ENCODE assay signal across 8 cellular contexts in the genomic region with DNA sequence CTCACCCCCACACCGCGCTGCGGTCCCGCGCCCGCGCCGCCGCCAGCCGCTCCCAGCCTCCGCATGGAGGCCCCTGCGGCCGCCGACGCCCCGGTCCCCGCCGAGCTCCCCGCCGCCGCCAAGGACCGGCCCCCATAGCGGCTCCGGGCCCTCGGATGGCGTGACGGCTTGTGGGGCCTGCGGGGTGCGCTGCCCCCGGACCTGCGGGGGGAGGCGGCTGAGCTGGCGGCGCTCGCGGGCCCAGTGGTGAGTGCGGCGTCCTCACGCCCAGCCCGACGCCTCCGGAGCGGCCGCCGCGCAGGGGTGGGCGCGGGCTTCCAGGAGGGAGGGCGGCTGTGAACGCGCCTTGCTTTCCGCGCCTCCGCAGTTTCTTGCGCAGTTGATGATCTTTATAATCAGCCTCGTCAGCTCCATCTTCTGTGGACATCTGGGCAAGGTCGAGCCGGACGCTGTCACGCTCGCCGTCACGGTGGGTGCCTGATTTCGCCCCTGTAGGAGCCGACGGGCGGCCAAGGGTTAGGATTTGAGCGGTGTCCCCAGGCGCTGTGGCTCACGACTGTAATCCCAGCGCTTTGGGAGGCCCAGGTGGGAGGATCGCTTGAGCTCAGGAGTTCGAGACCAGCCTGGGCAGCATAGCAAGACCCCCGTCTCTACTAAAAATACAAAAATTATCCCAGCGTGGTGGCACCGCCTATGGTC. TPM values are rescaled to one million over a fixed set of nuclear protein-coding genes. Genes with fewer than 3 reads are reported as not detected.
DNase-seq lines count a peak whose midpoint lies in the region; ATAC-seq and TF ChIP-seq lines count a peak whose summit lies in the region.

No MANE protein-coding gene starts in this region.

- H3K27me3 Mint-ChIP-seq in stimulated activated naive B cell treated with anti-CD40 and anti-IgM and Interleukin-4, amounts not matched to agents 10 μg/mL and 1 μg/mL and 100 μg/mL, for 72 hours, result peaks cover 30 to 62% of the 10 kb centered on the region in 2 donors
- H3K27me3 Mint-ChIP-seq in activated CD8-positive, alpha-beta memory T cell treated with anti-CD3 and anti-CD28 coated beads, Interleukin-2, amount 10 ng/mL, durations not matched to agents 7 days and 5 days, result peaks cover 44% of the 10 kb centered on the region

- H2BK15ac ChIP-seq in IMR-90 (ENCODE audit: low read depth, low read length), result no peak overlapping the region

- H4K20me1 ChIP-seq in IMR-90 (ENCODE audit: insufficient read depth, low read length), result no peaks in the 10 kb centered on the region

- no peaks in the 10 kb centered on the region for H3K9me3 Mint-ChIP-seq in stimulated activated naive B cell treated with anti-CD40 and anti-IgM and Interleukin-4, amounts not matched to agents 10 μg/mL and 1 μg/mL and 100 μg/mL, for 72 hours
- no peaks in the 10 kb centered on the region for H3K9me3 Mint-ChIP-seq in activated CD8-positive, alpha-beta memory T cell treated with anti-CD3 and anti-CD28 coated beads, Interleukin-2, amount 10 ng/mL, durations not matched to agents 7 days and 5 days (ENCODE audit: low read depth)

- dilution Hi-C loops in IMR-90 (cut with HindIII; ENCODE audit: low sequenced_read_pairs, unreplicated experiment), result no loop called here

- no peak overlapping the region for H3K56ac ChIP-seq in IMR-90 (ENCODE audit: extremely low read depth, insufficient read depth, low read length)

- no peak for TF ChIP-seq POLR2A in IMR-90 (IDR thresholded peaks at IDR 0.05; ENCODE audit: low read depth, low read length)

- POLR2A ChIA-PET in IMR-90 (lab: Charles Lee; ENCODE audit: unreplicated experiment), result no interaction called here

- no peaks in the 10 kb centered on the region for H3K9me1 ChIP-seq in IMR-90 (ENCODE audit: insufficient read depth, low read length)

- no peak overlapping the region for H3K18ac ChIP-seq in IMR-90 (ENCODE audit: low read depth, low read length)

- no peak overlapping the region for H3K14ac ChIP-seq in IMR-90 (replicated peaks; ENCODE audit: low read depth, low read length)

- H3K4me3 ChIP-seq in IMR-90 (ENCODE audit: insufficient read depth, low read depth, low read length) (no peak overlapping the region; the same call in 1 of the 2 replicates), choroid plexus epithelial cell (ENCODE audit: low read depth, low read length) (peak overlapping the region; percentile 43)

- 15% methylated on average over 36 of the region's 76 CpGs; no CpG with 5 or more reads in 1 of the 2 experiments for WGBS in IMR-90 (ENCODE audit: extremely low coverage in 2 of 2, insufficient read length in 1 of 2), 2 experiments

- no peak overlapping the region for H2BK120ac ChIP-seq in IMR-90 (ENCODE audit: low read depth, low read length)

- peak overlapping the region; percentile 76 for H2AFZ ChIP-seq in IMR-90 (replicated peaks; ENCODE audit: low read length, poor library complexity)

- H4K5ac ChIP-seq in IMR-90 (ENCODE audit: low read depth, low read length), result no peak overlapping the region

- H3K23ac ChIP-seq in IMR-90 (ENCODE audit: low read depth, low read length), result no peak overlapping the region

- H2AK5ac ChIP-seq in IMR-90 (ENCODE audit: low read depth, low read length), result no peak overlapping the region

- no peak overlapping the region for H2BK20ac ChIP-seq in IMR-90 (ENCODE audit: low read depth, low read length)

- H2BK5ac ChIP-seq in IMR-90 (ENCODE audit: low read depth, low read length, poor library complexity, severe bottlenecking), result no peak overlapping the region

- H3K4me2 ChIP-seq in IMR-90 (ENCODE audit: low read depth, low read length), result no peak overlapping the region; the same call in 1 of the 2 replicates

- peak overlapping the region; percentile 66 to 75 for H3K4me3 Mint-ChIP-seq in stimulated activated naive B cell treated with anti-CD40 and anti-IgM and Interleukin-4, amounts not matched to agents 10 μg/mL and 1 μg/mL and 100 μg/mL, for 72 hours
- no peak overlapping the region for H3K4me3 Mint-ChIP-seq in activated CD8-positive, alpha-beta memory T cell treated with anti-CD3 and anti-CD28 coated beads, Interleukin-2, amount 10 ng/mL, durations not matched to agents 7 days and 5 days

- H3K36me3 Mint-ChIP-seq in stimulated activated naive B cell treated with anti-CD40 and anti-IgM and Interleukin-4, amounts not matched to agents 10 μg/mL and 1 μg/mL and 100 μg/mL, for 72 hours, result peaks cover 0 to 2% of the 10 kb centered on the region in 2 donors
- no peaks in the 10 kb centered on the region for H3K36me3 Mint-ChIP-seq in activated CD8-positive, alpha-beta memory T cell treated with anti-CD3 and anti-CD28 coated beads, Interleukin-2, amount 10 ng/mL, durations not matched to agents 7 days and 5 days

- no peaks in the 10 kb centered on the region for H3K4me1 ChIP-seq in IMR-90 (ENCODE audit: control insufficient read depth, insufficient read depth, low read length)

- no peak overlapping the region for H3K9ac ChIP-seq in IMR-90 (ENCODE audit: low read depth, low read length)

- intact Hi-C loops in IMR-90 (cut with micrococcal nuclease), result no loop called here

- H3K27me3 ChIP-seq in IMR-90 (ENCODE audit: control insufficient read depth, insufficient read depth, low read length), result peaks cover 57% of the 10 kb centered on the region

- DNase-seq in IMR-90 (no peak), choroid plexus epithelial cell (ENCODE audit: low read depth) (no peak), left lobe of liver (ENCODE audit: low spot score) (no peak), germinal center (ENCODE audit: low spot score) (no peak), NCI-H446 treated with DMSO at 0.1 percent for 48 hours (lab: John Stamatoyannopoulos, UW) (no peak)
- DNase-seq in stimulated activated naive B cell treated with anti-CD40 and anti-IgM and Interleukin-4, amounts not matched to agents 10 μg/mL and 1 μg/mL and 100 μg/mL, for 72 hours, result no peak
- no peak for DNase-seq in activated CD8-positive, alpha-beta memory T cell treated with anti-CD3 and anti-CD28 coated beads, Interleukin-2, amount 10 ng/mL, durations not matched to agents 7 days and 5 days

- no peak overlapping the region for H2AK9ac ChIP-seq in IMR-90 (replicated peaks; ENCODE audit: low read depth, low read length, poor library complexity)

- CTCF ChIA-PET in IMR-90 (lab: Yijun Ruan, JAX), result interaction anchor here (0.8 kb wide), 1 partner anchor 53 kb away, joined by 3 read pairs; no protein-coding TSS in a partner anchor
- CTCF ChIA-PET in activated CD8-positive, alpha-beta memory T cell treated with anti-CD3 and anti-CD28 coated beads, Interleukin-2, amount 10 ng/mL, durations not matched to agents 7 days and 5 days (lab: Charles Lee), result no interaction called here

- ATAC-seq in IMR-90 (ENCODE audit: low read depth) (peak; percentile 35), left lobe of liver (peak; percentile 48), GM21576 (IDR thresholded peaks at IDR 0.05; ENCODE audit: unreplicated experiment) (no peak)
- peak; percentile 27 to 44 for ATAC-seq in stimulated activated naive B cell treated with anti-CD40 and anti-IgM and Interleukin-4, amounts not matched to agents 10 μg/mL and 1 μg/mL and 100 μg/mL, for 72 hours (replicated peaks)
- ATAC-seq in activated CD8-positive, alpha-beta memory T cell treated with anti-CD3 and anti-CD28 coated beads, Interleukin-2, amount 10 ng/mL, durations not matched to agents 7 days and 5 days, result no peak

- no peaks in the 10 kb centered on the region; the same call in 1 of the 2 replicates for H3K9me3 ChIP-seq in IMR-90 (ENCODE audit: control insufficient read depth, insufficient read depth, low read length)

- no peak overlapping the region for H4K8ac ChIP-seq in IMR-90 (ENCODE audit: low read depth in 2 of 2, low read length in 2 of 2)

- no peak overlapping the region for H4K91ac ChIP-seq in IMR-90 (ENCODE audit: insufficient read depth, low read depth, low read length)

- TF ChIP-seq CTCF in IMR-90 (conservative IDR thresholded peaks at IDR 0.05; ENCODE audit: low read depth, low read length) (no peak), choroid plexus epithelial cell (conservative IDR thresholded peaks at IDR 0.05; ENCODE audit: low read depth, low read length) (no peak)

- no peak overlapping the region for H3K27ac Mint-ChIP-seq in stimulated activated naive B cell treated with anti-CD40 and anti-IgM and Interleukin-4, amounts not matched to agents 10 μg/mL and 1 μg/mL and 100 μg/mL, for 72 hours
- no peak overlapping the region for H3K27ac Mint-ChIP-seq in activated CD8-positive, alpha-beta memory T cell treated with anti-CD3 and anti-CD28 coated beads, Interleukin-2, amount 10 ng/mL, durations not matched to agents 7 days and 5 days

- no peaks in the 10 kb centered on the region for H3K36me3 ChIP-seq in IMR-90 (ENCODE audit: control insufficient read depth, insufficient read depth, low read length)

- in situ Hi-C loops in IMR-90 (cut with MboI; ENCODE audit: low sequenced_read_pairs), result no loop called here

- H3K79me1 ChIP-seq in IMR-90 (ENCODE audit: low read depth in 1 of 2, low read length in 2 of 2), result no peaks in the 10 kb centered on the region

- no TSS peak for BruUV-seq in IMR-90 (replicated peaks; lab: Mats Ljungman, UMichigan)

- TF ChIP-seq RAD21 in IMR-90 (IDR thresholded peaks at IDR 0.05; ENCODE audit: low read length), result no peak

- H3K27ac ChIP-seq in IMR-90 (ENCODE audit: insufficient read depth, low read length), result no peak overlapping the region

- H3K4ac ChIP-seq in IMR-90 (ENCODE audit: low read depth, low read length), result no peak overlapping the region

- peaks cover 0 to 2% of the 10 kb centered on the region in 2 donors for H3K4me1 Mint-ChIP-seq in stimulated activated naive B cell treated with anti-CD40 and anti-IgM and Interleukin-4, amounts not matched to agents 10 μg/mL and 1 μg/mL and 100 μg/mL, for 72 hours
- no peaks in the 10 kb centered on the region for H3K4me1 Mint-ChIP-seq in activated CD8-positive, alpha-beta memory T cell treated with anti-CD3 and anti-CD28 coated beads, Interleukin-2, amount 10 ng/mL, durations not matched to agents 7 days and 5 days

TF ChIP-seq in IMR-90, 13 proteins besides CTCF, POLR2A, EP300 and RAD21 (continues in another document):
- TF ChIP-seq MAFK (IDR thresholded peaks at IDR 0.05; ENCODE audit: low read depth, low read length) (no peak), BHLHE40 (IDR thresholded peaks at IDR 0.05; ENCODE audit: low read depth, low read length) (no peak), USF2 (IDR thresholded peaks at IDR 0.05; ENCODE audit: low read depth, low read length) (no peak)

RNA-seq across cellular contexts. Expression of gene SLC47A1, which starts 46.4 kb away (rescaled TPM):
- total RNA-seq in IMR-90 (2012; rRNA removed) (not detected in 2 replicates), left lobe of liver (101 TPM)
- not detected in 2 replicates for polyA plus RNA-seq in IMR-90 (2012; rRNA removed)
- not detected in 2 replicates for polyA plus RNA-seq in IMR-90 (2012; cell fraction: cytosol; rRNA removed)
- polyA plus RNA-seq in IMR-90 (2012; cell fraction: nucleus; rRNA removed; ENCODE audit: low replicate concordance), result not detected in 2 replicates
- under 1 TPM in 1 of 2 experiments, not detected in 1; 0.19 TPM for total RNA-seq in activated CD8-positive, alpha-beta memory T cell treated with anti-CD3 and anti-CD28 coated beads, Interleukin-2, amount 10 ng/mL, durations not matched to agents 7 days and 5 days

Comparison
In these comparisons a context has a peak if more than half of its experiments do, and no peak if none do; other contexts are left out.
1. ATAC-seq: peak in IMR-90 (single experiment), left lobe of liver (single experiment) and stimulated activated naive B cell treated with anti-CD40 and anti-IgM and Interleukin-4, amounts not matched to agents 10 μg/mL and 1 μg/mL and 100 μg/mL, for 72 hours (2 of 2); none in activated CD8-positive, alpha-beta memory T cell treated with anti-CD3 and anti-CD28 coated beads, Interleukin-2, amount 10 ng/mL, durations not matched to agents 7 days and 5 days (single experiment) and GM21576 (single experiment).
2. RNA of gene SLC47A1, which starts 46.4 kb away (total RNA-seq): 101 TPM in left lobe of liver (single experiment); 0.19 TPM in activated CD8-positive, alpha-beta memory T cell treated with anti-CD3 and anti-CD28 coated beads, Interleukin-2, amount 10 ng/mL, durations not matched to agents 7 days and 5 days and not detected in IMR-90; every median in the first group is over 10 times any median in the second.